1 cellular context compared by ENCODE assay signal in the genomic region with DNA sequence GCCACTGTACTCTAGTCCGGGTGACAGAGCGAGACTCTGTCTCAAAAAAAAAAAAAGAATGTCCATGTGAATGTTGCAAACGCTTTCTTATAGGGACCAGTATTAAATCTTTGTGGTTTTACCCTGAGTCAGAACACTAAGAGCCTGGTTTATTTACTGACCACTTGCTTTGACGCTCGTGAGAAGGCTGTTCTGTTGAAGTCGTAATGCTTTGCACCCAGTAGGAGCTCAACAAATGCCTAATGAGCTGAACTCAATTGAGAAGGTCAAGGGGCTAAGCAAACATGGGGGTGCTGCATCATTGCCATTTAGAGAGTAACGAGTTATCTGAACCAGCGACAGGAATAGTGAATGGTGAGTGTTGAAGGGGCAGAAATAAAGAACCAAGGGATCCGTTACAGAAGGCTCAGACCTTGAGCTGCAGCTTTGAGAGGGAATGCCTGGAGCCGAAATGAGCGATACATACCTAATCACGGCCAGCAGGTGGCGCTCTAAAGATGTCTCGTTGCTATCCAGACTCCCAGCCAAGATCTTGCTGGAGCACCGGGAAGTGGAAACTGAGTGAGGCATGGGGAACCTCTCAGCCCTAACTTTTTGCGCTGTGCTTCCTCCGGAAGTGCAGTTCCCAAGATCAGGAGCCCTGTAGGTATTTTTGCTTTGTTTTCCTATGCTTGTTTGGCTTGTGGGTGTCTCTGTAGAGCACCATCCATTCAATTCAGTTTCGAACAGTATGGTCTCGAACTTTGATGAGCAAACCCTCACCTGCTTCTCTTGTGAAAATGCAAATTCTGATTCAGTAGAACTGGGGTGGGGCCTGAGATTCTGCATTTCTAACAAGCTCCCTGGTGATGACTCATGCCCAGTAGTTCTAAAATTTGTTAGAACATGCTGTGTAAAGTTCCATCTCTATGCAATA.
TF ChIP-seq lines count a peak whose summit lies in the region.

No MANE protein-coding gene starts in this region.

TF ChIP-seq in HepG2, 621 proteins besides CTCF, POLR2A, EP300 and RAD21 (continued from another document and continues in another):
- TF ChIP-seq, protein P1, sequence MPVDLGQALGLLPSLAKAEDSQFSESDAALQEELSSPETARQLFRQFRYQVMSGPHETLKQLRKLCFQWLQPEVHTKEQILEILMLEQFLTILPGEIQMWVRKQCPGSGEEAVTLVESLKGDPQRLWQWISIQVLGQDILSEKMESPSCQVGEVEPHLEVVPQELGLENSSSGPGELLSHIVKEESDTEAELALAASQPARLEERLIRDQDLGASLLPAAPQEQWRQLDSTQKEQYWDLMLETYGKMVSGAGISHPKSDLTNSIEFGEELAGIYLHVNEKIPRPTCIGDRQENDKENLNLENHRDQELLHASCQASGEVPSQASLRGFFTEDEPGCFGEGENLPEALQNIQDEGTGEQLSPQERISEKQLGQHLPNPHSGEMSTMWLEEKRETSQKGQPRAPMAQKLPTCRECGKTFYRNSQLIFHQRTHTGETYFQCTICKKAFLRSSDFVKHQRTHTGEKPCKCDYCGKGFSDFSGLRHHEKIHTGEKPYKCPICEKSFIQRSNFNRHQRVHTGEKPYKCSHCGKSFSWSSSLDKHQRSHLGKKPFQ (CRISPR knock-in tag; IDR thresholded peaks at IDR 0.05; ENCODE audit: insufficient replicate concordance), result no peak
- TF ChIP-seq SALL1 (CRISPR knock-in tag; IDR thresholded peaks at IDR 0.05), result peak; percentile 63; the same call in 1 of the 2 replicates
- TF ChIP-seq ZNF331 (CRISPR knock-in tag; IDR thresholded peaks at IDR 0.05), result peak; percentile 56; the same call in 1 of the 2 replicates
- TF ChIP-seq, protein P2, sequence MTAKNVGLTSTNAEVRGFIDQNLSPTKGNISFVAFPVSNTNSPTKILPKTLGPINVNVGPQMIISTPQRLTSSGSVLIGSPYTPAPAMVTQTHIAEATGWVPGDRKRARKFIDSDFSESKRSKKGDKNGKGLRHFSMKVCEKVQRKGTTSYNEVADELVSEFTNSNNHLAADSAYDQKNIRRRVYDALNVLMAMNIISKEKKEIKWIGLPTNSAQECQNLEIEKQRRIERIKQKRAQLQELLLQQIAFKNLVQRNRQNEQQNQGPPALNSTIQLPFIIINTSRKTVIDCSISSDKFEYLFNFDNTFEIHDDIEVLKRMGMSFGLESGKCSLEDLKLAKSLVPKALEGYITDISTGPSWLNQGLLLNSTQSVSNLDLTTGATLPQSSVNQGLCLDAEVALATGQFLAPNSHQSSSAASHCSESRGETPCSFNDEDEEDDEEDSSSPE (CRISPR knock-in tag; IDR thresholded peaks at IDR 0.05), result no peak; the same call in 1 of the 2 replicates
- no peak for TF ChIP-seq WIZ (CRISPR knock-in tag; IDR thresholded peaks at IDR 0.05)
- TF ChIP-seq TAF1 (CRISPR knock-in tag; IDR thresholded peaks at IDR 0.05), result no peak
- TF ChIP-seq ZMYM3 (CRISPR knock-in tag; IDR thresholded peaks at IDR 0.05), result no peak
- TF ChIP-seq, protein P3, sequence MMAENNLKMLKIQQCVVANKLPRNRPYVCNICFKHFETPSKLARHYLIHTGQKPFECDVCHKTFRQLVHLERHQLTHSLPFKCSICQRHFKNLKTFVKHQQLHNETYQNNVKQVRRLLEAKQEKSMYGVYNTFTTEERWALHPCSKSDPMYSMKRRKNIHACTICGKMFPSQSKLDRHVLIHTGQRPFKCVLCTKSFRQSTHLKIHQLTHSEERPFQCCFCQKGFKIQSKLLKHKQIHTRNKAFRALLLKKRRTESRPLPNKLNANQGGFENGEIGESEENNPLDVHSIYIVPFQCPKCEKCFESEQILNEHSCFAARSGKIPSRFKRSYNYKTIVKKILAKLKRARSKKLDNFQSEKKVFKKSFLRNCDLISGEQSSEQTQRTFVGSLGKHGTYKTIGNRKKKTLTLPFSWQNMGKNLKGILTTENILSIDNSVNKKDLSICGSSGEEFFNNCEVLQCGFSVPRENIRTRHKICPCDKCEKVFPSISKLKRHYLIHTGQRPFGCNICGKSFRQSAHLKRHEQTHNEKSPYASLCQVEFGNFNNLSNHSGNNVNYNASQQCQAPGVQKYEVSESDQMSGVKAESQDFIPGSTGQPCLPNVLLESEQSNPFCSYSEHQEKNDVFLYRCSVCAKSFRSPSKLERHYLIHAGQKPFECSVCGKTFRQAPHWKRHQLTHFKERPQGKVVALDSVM (CRISPR knock-in tag; IDR thresholded peaks at IDR 0.05), result no peak
- TF ChIP-seq MEIS1 (CRISPR knock-in tag; IDR thresholded peaks at IDR 0.05; ENCODE audit: borderline replicate concordance), result no peak
- TF ChIP-seq ZNF484 (CRISPR knock-in tag; IDR thresholded peaks at IDR 0.05; ENCODE audit: borderline replicate concordance, low read depth), result no peak
- TF ChIP-seq, protein P4, sequence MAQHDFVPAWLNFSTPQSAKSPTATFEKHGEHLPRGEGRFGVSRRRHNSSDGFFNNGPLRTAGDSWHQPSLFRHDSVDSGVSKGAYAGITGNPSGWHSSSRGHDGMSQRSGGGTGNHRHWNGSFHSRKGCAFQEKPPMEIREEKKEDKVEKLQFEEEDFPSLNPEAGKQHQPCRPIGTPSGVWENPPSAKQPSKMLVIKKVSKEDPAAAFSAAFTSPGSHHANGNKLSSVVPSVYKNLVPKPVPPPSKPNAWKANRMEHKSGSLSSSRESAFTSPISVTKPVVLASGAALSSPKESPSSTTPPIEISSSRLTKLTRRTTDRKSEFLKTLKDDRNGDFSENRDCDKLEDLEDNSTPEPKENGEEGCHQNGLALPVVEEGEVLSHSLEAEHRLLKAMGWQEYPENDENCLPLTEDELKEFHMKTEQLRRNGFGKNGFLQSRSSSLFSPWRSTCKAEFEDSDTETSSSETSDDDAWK (CRISPR knock-in tag; IDR thresholded peaks at IDR 0.05), result no peak
- no peak for TF ChIP-seq ZFP37 (CRISPR knock-in tag; IDR thresholded peaks at IDR 0.05; ENCODE audit: borderline replicate concordance)
- no peak for TF ChIP-seq ZNF746 (CRISPR knock-in tag; IDR thresholded peaks at IDR 0.05)
- TF ChIP-seq KAT8 (CRISPR knock-in tag; IDR thresholded peaks at IDR 0.05), result no peak; the same call in 1 of the 2 replicates
- TF ChIP-seq ZNF253 (CRISPR knock-in tag; IDR thresholded peaks at IDR 0.05; ENCODE audit: borderline replicate concordance), result no peak
- TF ChIP-seq ZSCAN9 (CRISPR knock-in tag; IDR thresholded peaks at IDR 0.05; ENCODE audit: borderline replicate concordance), result peak; percentile 81; the same call in 1 of the 2 replicates
- TF ChIP-seq CBX5 (CRISPR knock-in tag; IDR thresholded peaks at IDR 0.05; ENCODE audit: borderline replicate concordance), result peak; percentile 33; the same call in 1 of the 2 replicates
- TF ChIP-seq MBD4 (IDR thresholded peaks at IDR 0.05; ENCODE audit: borderline replicate concordance, low read length), result no peak
- TF ChIP-seq, protein P5, sequence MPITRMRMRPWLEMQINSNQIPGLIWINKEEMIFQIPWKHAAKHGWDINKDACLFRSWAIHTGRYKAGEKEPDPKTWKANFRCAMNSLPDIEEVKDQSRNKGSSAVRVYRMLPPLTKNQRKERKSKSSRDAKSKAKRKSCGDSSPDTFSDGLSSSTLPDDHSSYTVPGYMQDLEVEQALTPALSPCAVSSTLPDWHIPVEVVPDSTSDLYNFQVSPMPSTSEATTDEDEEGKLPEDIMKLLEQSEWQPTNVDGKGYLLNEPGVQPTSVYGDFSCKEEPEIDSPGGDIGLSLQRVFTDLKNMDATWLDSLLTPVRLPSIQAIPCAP (CRISPR knock-in tag; IDR thresholded peaks at IDR 0.05; ENCODE audit: low read depth), result no peak
- no peak for TF ChIP-seq TOPORS (CRISPR knock-in tag; IDR thresholded peaks at IDR 0.05)
- TF ChIP-seq, protein P6, sequence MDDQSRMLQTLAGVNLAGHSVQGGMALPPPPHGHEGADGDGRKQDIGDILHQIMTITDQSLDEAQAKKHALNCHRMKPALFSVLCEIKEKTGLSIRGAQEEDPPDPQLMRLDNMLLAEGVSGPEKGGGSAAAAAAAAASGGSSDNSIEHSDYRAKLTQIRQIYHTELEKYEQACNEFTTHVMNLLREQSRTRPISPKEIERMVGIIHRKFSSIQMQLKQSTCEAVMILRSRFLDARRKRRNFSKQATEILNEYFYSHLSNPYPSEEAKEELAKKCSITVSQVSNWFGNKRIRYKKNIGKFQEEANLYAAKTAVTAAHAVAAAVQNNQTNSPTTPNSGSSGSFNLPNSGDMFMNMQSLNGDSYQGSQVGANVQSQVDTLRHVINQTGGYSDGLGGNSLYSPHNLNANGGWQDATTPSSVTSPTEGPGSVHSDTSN (CRISPR knock-in tag; IDR thresholded peaks at IDR 0.05; ENCODE audit: borderline replicate concordance), result no peak
- no peak for TF ChIP-seq RBM22 (optimal IDR thresholded peaks at IDR 0.05; ENCODE audit: low read length)
- no peak for TF ChIP-seq ZFP36L2 (CRISPR knock-in tag; IDR thresholded peaks at IDR 0.05)
- TF ChIP-seq, protein P7, sequence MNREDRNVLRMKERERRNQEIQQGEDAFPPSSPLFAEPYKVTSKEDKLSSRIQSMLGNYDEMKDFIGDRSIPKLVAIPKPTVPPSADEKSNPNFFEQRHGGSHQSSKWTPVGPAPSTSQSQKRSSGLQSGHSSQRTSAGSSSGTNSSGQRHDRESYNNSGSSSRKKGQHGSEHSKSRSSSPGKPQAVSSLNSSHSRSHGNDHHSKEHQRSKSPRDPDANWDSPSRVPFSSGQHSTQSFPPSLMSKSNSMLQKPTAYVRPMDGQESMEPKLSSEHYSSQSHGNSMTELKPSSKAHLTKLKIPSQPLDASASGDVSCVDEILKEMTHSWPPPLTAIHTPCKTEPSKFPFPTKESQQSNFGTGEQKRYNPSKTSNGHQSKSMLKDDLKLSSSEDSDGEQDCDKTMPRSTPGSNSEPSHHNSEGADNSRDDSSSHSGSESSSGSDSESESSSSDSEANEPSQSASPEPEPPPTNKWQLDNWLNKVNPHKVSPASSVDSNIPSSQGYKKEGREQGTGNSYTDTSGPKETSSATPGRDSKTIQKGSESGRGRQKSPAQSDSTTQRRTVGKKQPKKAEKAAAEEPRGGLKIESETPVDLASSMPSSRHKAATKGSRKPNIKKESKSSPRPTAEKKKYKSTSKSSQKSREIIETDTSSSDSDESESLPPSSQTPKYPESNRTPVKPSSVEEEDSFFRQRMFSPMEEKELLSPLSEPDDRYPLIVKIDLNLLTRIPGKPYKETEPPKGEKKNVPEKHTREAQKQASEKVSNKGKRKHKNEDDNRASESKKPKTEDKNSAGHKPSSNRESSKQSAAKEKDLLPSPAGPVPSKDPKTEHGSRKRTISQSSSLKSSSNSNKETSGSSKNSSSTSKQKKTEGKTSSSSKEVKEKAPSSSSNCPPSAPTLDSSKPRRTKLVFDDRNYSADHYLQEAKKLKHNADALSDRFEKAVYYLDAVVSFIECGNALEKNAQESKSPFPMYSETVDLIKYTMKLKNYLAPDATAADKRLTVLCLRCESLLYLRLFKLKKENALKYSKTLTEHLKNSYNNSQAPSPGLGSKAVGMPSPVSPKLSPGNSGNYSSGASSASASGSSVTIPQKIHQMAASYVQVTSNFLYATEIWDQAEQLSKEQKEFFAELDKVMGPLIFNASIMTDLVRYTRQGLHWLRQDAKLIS (CRISPR knock-in tag; IDR thresholded peaks at IDR 0.05), result no peak
- TF ChIP-seq NR2C2 (CRISPR knock-in tag; IDR thresholded peaks at IDR 0.05; ENCODE audit: borderline replicate concordance), result no peak
- TF ChIP-seq, protein P8, sequence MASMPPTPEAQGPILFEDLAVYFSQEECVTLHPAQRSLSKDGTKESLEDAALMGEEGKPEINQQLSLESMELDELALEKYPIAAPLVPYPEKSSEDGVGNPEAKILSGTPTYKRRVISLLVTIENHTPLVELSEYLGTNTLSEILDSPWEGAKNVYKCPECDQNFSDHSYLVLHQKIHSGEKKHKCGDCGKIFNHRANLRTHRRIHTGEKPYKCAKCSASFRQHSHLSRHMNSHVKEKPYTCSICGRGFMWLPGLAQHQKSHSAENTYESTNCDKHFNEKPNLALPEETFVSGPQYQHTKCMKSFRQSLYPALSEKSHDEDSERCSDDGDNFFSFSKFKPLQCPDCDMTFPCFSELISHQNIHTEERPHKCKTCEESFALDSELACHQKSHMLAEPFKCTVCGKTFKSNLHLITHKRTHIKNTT (CRISPR knock-in tag; IDR thresholded peaks at IDR 0.05), result no peak
- TF ChIP-seq PCBP2 (optimal IDR thresholded peaks at IDR 0.05; ENCODE audit: low read depth, low read length, poor library complexity, severe bottlenecking), result no peak
- TF ChIP-seq ZNF562 (CRISPR knock-in tag; IDR thresholded peaks at IDR 0.05; ENCODE audit: borderline replicate concordance), result no peak
- no peak for TF ChIP-seq ARNT (IDR thresholded peaks at IDR 0.05)
- TF ChIP-seq CBX2 (IDR thresholded peaks at IDR 0.05; ENCODE audit: low read depth, low read length), result no peak
- TF ChIP-seq CBX2 (CRISPR knock-in tag; IDR thresholded peaks at IDR 0.05; ENCODE audit: low read depth), result no peak
- no peak for TF ChIP-seq ZNF607 (CRISPR knock-in tag; IDR thresholded peaks at IDR 0.05; ENCODE audit: borderline replicate concordance)
- TF ChIP-seq MAFK (conservative IDR thresholded peaks at IDR 0.05 in 1 of 2, IDR thresholded peaks at IDR 0.05 in 1 of 2; ENCODE audit: low read length in 2 of 2), result no peak
- TF ChIP-seq ZNF773 (CRISPR knock-in tag; IDR thresholded peaks at IDR 0.05; ENCODE audit: borderline replicate concordance), result no peak
- TF ChIP-seq, protein P9, sequence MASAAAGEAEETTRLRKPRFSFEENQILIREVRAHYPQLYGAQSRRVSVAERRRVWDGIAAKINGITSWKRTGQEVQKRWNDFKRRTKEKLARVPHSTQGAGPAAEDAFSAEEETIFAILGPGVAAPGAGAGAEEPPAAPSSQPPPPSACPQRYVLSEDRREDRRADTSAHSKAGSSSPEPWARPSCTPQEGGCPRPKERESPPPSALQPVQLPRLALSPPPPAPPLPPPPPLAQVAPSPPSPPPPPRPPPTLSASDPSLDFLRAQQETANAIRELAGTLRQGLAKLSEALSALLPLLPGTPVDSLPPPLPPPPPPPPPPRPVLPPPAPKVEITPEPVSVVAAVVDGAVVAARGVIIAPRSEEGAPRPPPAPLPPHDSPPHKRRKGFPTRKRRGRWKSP (CRISPR knock-in tag; IDR thresholded peaks at IDR 0.05), result no peak
- TF ChIP-seq THYN1 (CRISPR knock-in tag; IDR thresholded peaks at IDR 0.05; ENCODE audit: borderline replicate concordance, low read depth), result no peak
- TF ChIP-seq PITX1 (CRISPR knock-in tag; IDR thresholded peaks at IDR 0.05), result no peak
- no peak for TF ChIP-seq SMYD3 (CRISPR knock-in tag; IDR thresholded peaks at IDR 0.05)
- no peak for TF ChIP-seq ZNF552 (CRISPR knock-in tag; IDR thresholded peaks at IDR 0.05; ENCODE audit: borderline replicate concordance)
- TF ChIP-seq, protein P10, sequence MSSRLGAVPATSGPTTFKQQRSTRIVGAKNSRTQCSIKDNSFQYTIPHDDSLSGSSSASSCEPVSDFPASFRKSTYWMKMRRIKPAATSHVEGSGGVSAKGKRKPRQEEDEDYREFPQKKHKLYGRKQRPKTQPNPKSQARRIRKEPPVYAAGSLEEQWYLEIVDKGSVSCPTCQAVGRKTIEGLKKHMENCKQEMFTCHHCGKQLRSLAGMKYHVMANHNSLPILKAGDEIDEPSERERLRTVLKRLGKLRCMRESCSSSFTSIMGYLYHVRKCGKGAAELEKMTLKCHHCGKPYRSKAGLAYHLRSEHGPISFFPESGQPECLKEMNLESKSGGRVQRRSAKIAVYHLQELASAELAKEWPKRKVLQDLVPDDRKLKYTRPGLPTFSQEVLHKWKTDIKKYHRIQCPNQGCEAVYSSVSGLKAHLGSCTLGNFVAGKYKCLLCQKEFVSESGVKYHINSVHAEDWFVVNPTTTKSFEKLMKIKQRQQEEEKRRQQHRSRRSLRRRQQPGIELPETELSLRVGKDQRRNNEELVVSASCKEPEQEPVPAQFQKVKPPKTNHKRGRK (CRISPR knock-in tag; IDR thresholded peaks at IDR 0.05), result no peak
- TF ChIP-seq, protein P11, sequence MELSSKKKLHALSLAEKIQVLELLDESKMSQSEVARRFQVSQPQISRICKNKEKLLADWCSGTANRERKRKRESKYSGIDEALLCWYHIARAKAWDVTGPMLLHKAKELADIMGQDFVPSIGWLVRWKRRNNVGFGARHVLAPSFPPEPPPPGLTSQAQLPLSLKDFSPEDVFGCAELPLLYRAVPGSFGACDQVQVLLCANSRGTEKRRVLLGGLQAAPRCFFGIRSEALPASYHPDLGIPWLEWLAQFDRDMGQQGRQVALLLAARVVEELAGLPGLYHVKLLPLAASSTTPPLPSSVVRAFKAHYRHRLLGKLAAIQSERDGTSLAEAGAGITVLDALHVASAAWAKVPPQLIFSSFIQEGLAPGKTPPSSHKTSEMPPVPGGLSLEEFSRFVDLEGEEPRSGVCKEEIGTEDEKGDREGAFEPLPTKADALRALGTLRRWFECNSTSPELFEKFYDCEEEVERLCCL (CRISPR knock-in tag; IDR thresholded peaks at IDR 0.05; ENCODE audit: borderline replicate concordance), result no peak
